In genomic region chr2:224444783-224445182, GRCh38 we compare ENCODE assay signal across 1 cellular context.
TF ChIP-seq lines count a peak whose summit lies in the region.

No MANE protein-coding gene starts in this region.

TF ChIP-seq in HEK293, 187 proteins besides CTCF, POLR2A, EP300 and RAD21 (continued from another document):
- peak; percentile 61 for TF ChIP-seq ZBTB8A (tag by site-specific recombination; IDR thresholded peaks at IDR 0.05)
- TF ChIP-seq ZFP41 (tag by site-specific recombination; IDR thresholded peaks at IDR 0.05; ENCODE audit: borderline replicate concordance) = no peak
- peak; percentile 80 for TF ChIP-seq ZNF426 (tag by site-specific recombination; IDR thresholded peaks at IDR 0.05)
- peak; percentile 69 for TF ChIP-seq ZNF555 (tag by site-specific recombination; conservative IDR thresholded peaks at IDR 0.05)
- TF ChIP-seq ZNF138 (tag by site-specific recombination; IDR thresholded peaks at IDR 0.05; ENCODE audit: borderline replicate concordance) = 0 out of 2 replicates have a peak, but pooled peaks have one; percentile 16
- TF ChIP-seq, protein P1, sequence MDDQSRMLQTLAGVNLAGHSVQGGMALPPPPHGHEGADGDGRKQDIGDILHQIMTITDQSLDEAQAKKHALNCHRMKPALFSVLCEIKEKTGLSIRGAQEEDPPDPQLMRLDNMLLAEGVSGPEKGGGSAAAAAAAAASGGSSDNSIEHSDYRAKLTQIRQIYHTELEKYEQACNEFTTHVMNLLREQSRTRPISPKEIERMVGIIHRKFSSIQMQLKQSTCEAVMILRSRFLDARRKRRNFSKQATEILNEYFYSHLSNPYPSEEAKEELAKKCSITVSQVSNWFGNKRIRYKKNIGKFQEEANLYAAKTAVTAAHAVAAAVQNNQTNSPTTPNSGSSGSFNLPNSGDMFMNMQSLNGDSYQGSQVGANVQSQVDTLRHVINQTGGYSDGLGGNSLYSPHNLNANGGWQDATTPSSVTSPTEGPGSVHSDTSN (CRISPR knock-in tag; IDR thresholded peaks at IDR 0.05) = no peak
- TF ChIP-seq ZNF658 (tag by site-specific recombination; IDR thresholded peaks at IDR 0.05) = no peak
- no peak for TF ChIP-seq ZNF660 (tag by site-specific recombination; IDR thresholded peaks at IDR 0.05)
- TF ChIP-seq ZNF529 (tag by site-specific recombination; IDR thresholded peaks at IDR 0.05; ENCODE audit: insufficient replicate concordance) = peak; percentile 9
- 0 out of 2 replicates have a peak, but pooled peaks have one; percentile 46 for TF ChIP-seq ZXDB (tag by site-specific recombination; IDR thresholded peaks at IDR 0.05)
- no peak for TF ChIP-seq ZNF560 (tag by site-specific recombination; IDR thresholded peaks at IDR 0.05; ENCODE audit: borderline replicate concordance)
TF ChIP-seq in HEK293: peak in this region for 13.
